26 cellular contexts compared by ENCODE assay signal in genomic region chr4:77264826-77265225, GRCh38.
"Had no signal": no experiment of that assay in that cellular context is flagged by ENCODE, and none has a peak within 500 bp of the region (broad histone marks: within the 10 kb centered on the region; RNA-seq: fewer than 3 reads in every experiment).

No MANE protein-coding gene starts in this region.

- H3K79me2 ChIP-seq: hepatocyte had no signal

- H3K4me1 ChIP-seq: foreskin keratinocyte, left lung, neural progenitor cell, sigmoid colon, upper lobe of left lung had no signal

- H3K27me3 ChIP-seq: hepatocyte, left lung, neural progenitor cell, sigmoid colon, upper lobe of left lung had no signal

- H3K4me3 ChIP-seq: hepatocyte, left lung, lung, neural progenitor cell, sigmoid colon, thoracic aorta, upper lobe of left lung had no signal

- DNase-seq: activated B cell treated with CpG ODN at 0.5 μM for 24 hours; activated CD4-positive, alpha-beta T cell treated with anti-CD3 and anti-CD28 coated beads for 36 hours; activated CD4-positive, alpha-beta T cell treated with anti-CD3 and anti-CD28 coated beads, Interleukin-2, amount 50 U/mL, for 4 hours; activated CD8-positive, alpha-beta memory T cell treated with anti-CD3 and anti-CD28 coated beads for 24 hours; activated CD8-positive, alpha-beta memory T cell treated with anti-CD3 and anti-CD28 coated beads, Interleukin-2, amount 50 U/mL, for 4 hours; activated naive CD4-positive, alpha-beta T cell treated with Interleukin-2 at 50 U/mL for 16 hours; activated naive CD8-positive, alpha-beta T cell treated with anti-CD3 and anti-CD28 coated beads for 36 hours; activated T-cell treated with anti-CD3 and anti-CD28 coated beads, Interleukin-2, amount 50 U/mL, for 48 hours; cortex of kidney; glutamatergic neuron; immature natural killer cell; kidney glomerular epithelial cell; left lung; naive thymus-derived CD8-positive, alpha-beta T cell; sigmoid colon; stimulated activated CD4-positive, alpha-beta T cell treated with anti-CD3 and anti-CD28 coated beads, Interleukin-2, amount 100 ng/mL, for 48 hours; stimulated activated CD8-positive, alpha-beta memory T cell treated with anti-CD3 and anti-CD28 coated beads, Interleukin-4, amount 100 ng/mL, for 48 hours; stimulated activated naive B cell treated with anti-CD40 and anti-IgM and Interleukin-4, amounts not matched to agents 10 μg/mL and 1 μg/mL and 100 μg/mL, for 72 hours; T-helper 17 cell; upper lobe of left lung had no signal

- H3K36me3 ChIP-seq: left lung, neural progenitor cell, sigmoid colon, thoracic aorta, upper lobe of left lung had no signal

- H3K27ac ChIP-seq: foreskin keratinocyte, hepatocyte, left lung, neural progenitor cell, sigmoid colon, thoracic aorta, upper lobe of left lung had no signal

- ATAC-seq: activated CD4-positive, alpha-beta T cell treated with anti-CD3 and anti-CD28 coated beads for 36 hours; foreskin keratinocyte; left lung; naive thymus-derived CD8-positive, alpha-beta T cell; stimulated activated naive B cell treated with anti-CD40 and anti-IgM and Interleukin-4, amounts not matched to agents 10 μg/mL and 1 μg/mL and 100 μg/mL, for 72 hours; T-helper 17 cell had no signal

- H3K4me2 ChIP-seq: hepatocyte, neural progenitor cell had no signal

- H3K9me3 ChIP-seq: left lung, thoracic aorta had no signal

- FAIRE-seq: astrocyte had no signal

- H3K9ac ChIP-seq: neural progenitor cell had no signal

- H2AFZ ChIP-seq: hepatocyte, neural progenitor cell had no signal
